25 cellular contexts compared by ENCODE assay signal in genomic region chr2:59339837-59340207, GRCh38.
"Had no signal": no experiment of that assay in that cellular context is flagged by ENCODE, and none has a peak within 500 bp of the region (broad histone marks: within the 10 kb centered on the region; RNA-seq: fewer than 3 reads in every experiment).

No MANE protein-coding gene starts in this region.

- H3K36me3 ChIP-seq: neural progenitor cell, ovary, right lobe of liver, sigmoid colon, suprapubic skin, tibial artery, transverse colon, upper lobe of right lung, uterus had no signal

- H3K27ac ChIP-seq: neural progenitor cell, ovary, parathyroid adenoma, psoas muscle, right lobe of liver, sigmoid colon, suprapubic skin, testis, tibial artery, transverse colon, upper lobe of right lung, uterus had no signal

- H3K4me3 ChIP-seq: neural progenitor cell, ovary, psoas muscle, right lobe of liver, sigmoid colon, suprapubic skin, testis, tibial artery, transverse colon, upper lobe of right lung, uterus had no signal

- H2AFZ ChIP-seq: neural progenitor cell, parathyroid adenoma had no signal

- ATAC-seq: natural killer cell; psoas muscle; right cardiac atrium; right lobe of liver; stimulated activated effector memory CD8-positive, alpha-beta T cell treated with anti-CD3 and anti-CD28 coated beads, Interleukin-12 subunit alpha, Interleukin-12 subunit beta, amount 100 ng/mL, for 72 hours; stimulated activated naive B cell treated with anti-CD40 and anti-IgM and Interleukin-4, amounts not matched to agents 10 μg/mL and 1 μg/mL and 100 μg/mL, for 72 hours; upper lobe of right lung had no signal

- H3K9ac ChIP-seq: neural progenitor cell, parathyroid adenoma had no signal

- H3K4me1 ChIP-seq: parathyroid adenoma, psoas muscle, right lobe of liver, sigmoid colon, suprapubic skin, testis, tibial artery, transverse colon, upper lobe of right lung, uterus had no signal

- DNase-seq: natural killer cell; occipital lobe; ovary; posterior cingulate gyrus; psoas muscle; right cardiac atrium; right lobe of liver; sigmoid colon; small intestine; stimulated activated CD4-positive, alpha-beta T cell treated with anti-CD3 and anti-CD28 coated beads, Interleukin-15, amount 100 ng/mL, for 24 hours; stimulated activated CD4-positive, alpha-beta T cell treated with anti-CD3 and anti-CD28 coated beads, Interleukin-2, amount 100 ng/mL, for 24 hours; stimulated activated CD4-positive, alpha-beta T cell treated with anti-CD3 and anti-CD28 coated beads, Interleukin-2, amount 100 ng/mL, for 48 hours; stimulated activated CD4-positive, alpha-beta T cell treated with anti-CD3 and anti-CD28 coated beads, Interleukin-4, amount 100 ng/mL, for 24 hours; stimulated activated naive B cell treated with anti-CD40 and anti-IgM and Interleukin-4, amounts not matched to agents 10 μg/mL and 1 μg/mL and 100 μg/mL, for 72 hours; stimulated activated naive CD4-positive, alpha-beta T cell treated with Interleukin-2 at 50 U/mL for 16 hours; substantia nigra; testis; tibial artery; transverse colon; upper lobe of right lung; uterus had no signal

- H3K4me2 ChIP-seq: neural progenitor cell had no signal

- H3K9me3 ChIP-seq: ovary, psoas muscle, right lobe of liver, sigmoid colon, suprapubic skin, testis, tibial artery, transverse colon, upper lobe of right lung, uterus had no signal

- H3K79me2 ChIP-seq: parathyroid adenoma had no signal

- H3K27me3 ChIP-seq: neural progenitor cell, ovary, right lobe of liver, sigmoid colon, suprapubic skin, testis, tibial artery, transverse colon, upper lobe of right lung, uterus had no signal
